In genomic region chr18:54169710-54170403, GRCh38 we compare ENCODE assay signal across 27 cellular contexts.
"Had no signal": no experiment of that assay in that cellular context is flagged by ENCODE, and none has a peak within 500 bp of the region (broad histone marks: within the 10 kb centered on the region; RNA-seq: fewer than 3 reads in every experiment).

No MANE protein-coding gene starts in this region.

- H3K27me3 ChIP-seq: breast epithelium, colonic mucosa, dorsolateral prefrontal cortex had no signal

- H3K36me3 ChIP-seq: breast epithelium, colonic mucosa, thoracic aorta had no signal

- H3K9me3 ChIP-seq: breast epithelium, colonic mucosa, lower lobe of right lung, thoracic aorta had no signal

- FAIRE-seq: frontal cortex, kidney, urothelium cell line had no signal

- DNase-seq: activated CD4-positive, alpha-beta memory T cell treated with anti-CD3 and anti-CD28 coated beads for 36 hours; activated CD4-positive, alpha-beta T cell treated with anti-CD3 and anti-CD28 coated beads for 36 hours; activated CD4-positive, CD25-positive, alpha-beta regulatory T cell; activated CD8-positive, alpha-beta memory T cell treated with anti-CD3 and anti-CD28 coated beads, Interleukin-2, amount 50 U/mL, for 4 hours; activated naive CD4-positive, alpha-beta T cell; activated T-cell treated with anti-CD3 and anti-CD28 coated beads, Interleukin-2, amount 50 U/mL, for 24 hours; amniotic stem cell; colonic mucosa; dorsolateral prefrontal cortex; effector memory CD4-positive, alpha-beta T cell; hypothalamus; immature natural killer cell; kidney; left colon; lower lobe of right lung; mesendoderm; right cardiac atrium; stimulated activated CD4-positive, alpha-beta T cell treated with anti-CD3 and anti-CD28 coated beads, Interleukin-15, amount 100 ng/mL, for 24 hours; stimulated activated CD4-positive, alpha-beta T cell treated with anti-CD3 and anti-CD28 coated beads, Interleukin-2, amount 100 ng/mL, for 24 hours; stimulated activated naive CD4-positive, alpha-beta T cell treated with Interleukin-2 at 50 U/mL for 16 hours; trophoblast cell had no signal

- H3K4me3 ChIP-seq: breast epithelium, colonic mucosa, dorsolateral prefrontal cortex, lower lobe of right lung, thoracic aorta had no signal

- H3K9me3 Mint-ChIP-seq: activated CD4-positive, alpha-beta memory T cell treated with anti-CD3 and anti-CD28 coated beads for 36 hours; activated T-cell treated with anti-CD3 and anti-CD28 coated beads, Interleukin-2, amount 50 U/mL, for 24 hours; immature natural killer cell; natural killer cell treated with Interleukin-12 subunit alpha and Interleukin-12 subunit beta and Interleukin-15 and Interleukin-18, amount 100 ng/mL, for 72 hours; T-helper 2 cell treated with Interferon-gamma antibody and Interleukin-4, amounts not matched to agents 5 μg/mL and 100 μg/mL, for 36 hours had no signal

- H3K4me1 ChIP-seq: breast epithelium, colonic mucosa, lower lobe of right lung had no signal

- H3K27me3 Mint-ChIP-seq: activated CD4-positive, alpha-beta memory T cell treated with anti-CD3 and anti-CD28 coated beads for 36 hours; activated CD4-positive, alpha-beta T cell treated with anti-CD3 and anti-CD28 coated beads for 36 hours; activated T-cell treated with anti-CD3 and anti-CD28 coated beads, Interleukin-2, amount 50 U/mL, for 24 hours; natural killer cell treated with Interleukin-12 subunit alpha and Interleukin-12 subunit beta and Interleukin-15 and Interleukin-18, amount 100 ng/mL, for 72 hours had no signal

- ATAC-seq: activated CD4-positive, alpha-beta T cell treated with anti-CD3 and anti-CD28 coated beads for 36 hours; left colon; lower lobe of right lung; natural killer cell treated with Interleukin-12 subunit alpha and Interleukin-12 subunit beta and Interleukin-15 and Interleukin-18, amount 100 ng/mL, for 72 hours had no signal

- H3K4me3 Mint-ChIP-seq: activated CD4-positive, alpha-beta memory T cell treated with anti-CD3 and anti-CD28 coated beads for 36 hours; activated CD4-positive, alpha-beta T cell treated with anti-CD3 and anti-CD28 coated beads for 36 hours; activated T-cell treated with anti-CD3 and anti-CD28 coated beads, Interleukin-2, amount 50 U/mL, for 24 hours; immature natural killer cell; natural killer cell treated with Interleukin-12 subunit alpha and Interleukin-12 subunit beta and Interleukin-15 and Interleukin-18, amount 100 ng/mL, for 72 hours; T-helper 2 cell treated with Interferon-gamma antibody and Interleukin-4, amounts not matched to agents 5 μg/mL and 100 μg/mL, for 36 hours had no signal

- H3K27ac ChIP-seq: breast epithelium, colonic mucosa, dorsolateral prefrontal cortex, lower lobe of right lung, thoracic aorta had no signal

- H3K36me3 Mint-ChIP-seq: natural killer cell treated with Interleukin-12 subunit alpha and Interleukin-12 subunit beta and Interleukin-15 and Interleukin-18, amount 100 ng/mL, for 72 hours had no signal

- H3K27ac Mint-ChIP-seq: activated CD4-positive, alpha-beta memory T cell treated with anti-CD3 and anti-CD28 coated beads for 36 hours; activated CD4-positive, alpha-beta T cell treated with anti-CD3 and anti-CD28 coated beads for 36 hours; immature natural killer cell; T-helper 2 cell treated with Interferon-gamma antibody and Interleukin-4, amounts not matched to agents 5 μg/mL and 100 μg/mL, for 36 hours had no signal
